8 cellular contexts compared by ENCODE assay signal in the genomic region with DNA sequence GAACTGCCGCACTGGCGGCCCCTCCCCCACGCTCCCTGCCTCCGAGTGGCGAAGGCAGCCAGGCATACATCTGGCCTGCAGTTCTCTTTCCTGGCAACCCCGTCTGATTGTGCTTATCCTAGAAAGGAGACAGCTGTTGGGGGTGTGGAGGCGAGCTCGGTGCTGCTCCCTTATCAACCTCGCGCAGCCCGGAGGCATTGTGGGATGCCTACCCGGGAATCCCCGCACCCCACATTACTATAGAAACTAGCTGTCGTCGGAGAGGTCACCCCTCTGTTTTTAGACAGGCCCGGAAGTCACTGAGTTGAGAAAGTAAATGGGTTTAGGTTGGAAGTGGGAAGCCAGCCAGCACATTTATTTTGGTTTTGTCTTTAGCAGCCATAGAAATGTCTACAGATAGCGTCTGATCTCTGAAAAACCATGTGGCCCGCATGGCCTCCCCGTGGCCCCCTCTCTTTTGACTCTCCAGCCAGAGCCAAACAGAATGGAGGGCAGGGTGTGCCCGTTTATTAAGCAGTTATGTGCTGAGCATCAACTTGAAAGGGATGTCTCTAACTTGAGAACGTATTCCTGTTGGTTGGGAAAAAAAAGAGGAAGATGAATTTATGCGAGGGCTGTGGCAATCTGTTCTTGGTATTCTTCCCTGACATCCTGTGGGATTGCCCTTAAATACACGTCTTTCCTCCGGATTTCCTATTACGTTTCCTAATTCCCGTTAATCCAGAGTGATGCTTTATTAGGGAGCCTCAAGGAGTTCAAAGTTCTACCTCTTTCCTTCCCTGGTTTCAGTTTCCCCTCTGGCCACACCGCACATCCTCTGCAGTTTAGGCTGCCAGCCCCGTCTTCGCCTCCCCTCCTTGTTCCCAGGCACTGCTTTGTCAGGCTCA.
DNase-seq lines count a peak whose midpoint lies in the region; ATAC-seq and TF ChIP-seq lines count a peak whose summit lies in the region.

No MANE protein-coding gene starts in this region.

- peaks cover 31% of the 10 kb centered on the region for H3K27me3 ChIP-seq in effector memory CD4-positive, alpha-beta T cell (replicated peaks; ENCODE audit: control insufficient read depth, insufficient read depth, low read length, poor library complexity, severe bottlenecking)

- no peaks in the 10 kb centered on the region for H3K9me3 ChIP-seq in effector memory CD4-positive, alpha-beta T cell (ENCODE audit: control insufficient read depth, low read length)

- H3K4me3 Mint-ChIP-seq in activated naive CD8-positive, alpha-beta T cell, result peak overlapping the region; percentile 35

- no peak for TF ChIP-seq CTCF in AG09309 (IDR thresholded peaks at IDR 0.05; ENCODE audit: control insufficient read depth, insufficient read depth, low read depth, low read length, missing control alignments)

- H3K9me3 Mint-ChIP-seq in activated naive CD8-positive, alpha-beta T cell (ENCODE audit: low read depth), result no peaks in the 10 kb centered on the region

- H3K4me1 Mint-ChIP-seq in activated naive CD8-positive, alpha-beta T cell (ENCODE audit: low read depth), result peaks cover 35% of the 10 kb centered on the region

- H3K36me3 Mint-ChIP-seq in activated naive CD8-positive, alpha-beta T cell, result peaks cover 4% of the 10 kb centered on the region

- DNase-seq in AG09309 (ENCODE audit: low read depth), result no peak
- DNase-seq in HCEC 1CT, result peak; percentile 80
- peak; percentile 62 for DNase-seq in hepatic stellate cell (ENCODE audit: low spot score)
- DNase-seq in substantia nigra (lab: John Stamatoyannopoulos, UW), result peak in 43 of 49 donors; percentile 11 to 83 (median 64)
- no peak for DNase-seq in NCI-H1048 (lab: John Stamatoyannopoulos, UW)
- no peak for DNase-seq in effector memory CD4-positive, alpha-beta T cell

- H3K4me3 ChIP-seq in AG09309 (ENCODE audit: control insufficient read depth, low read depth, low read length), result peak overlapping the region; percentile 91
- H3K4me3 ChIP-seq in effector memory CD4-positive, alpha-beta T cell (ENCODE audit: insufficient read depth, low read depth, low read length, poor library complexity, severe bottlenecking), result no peak overlapping the region

- H3K4me1 ChIP-seq in effector memory CD4-positive, alpha-beta T cell (ENCODE audit: control insufficient read depth, insufficient read depth, low read length, poor library complexity, severe bottlenecking), result peaks cover 3% of the 10 kb centered on the region

- H3K27ac Mint-ChIP-seq in activated naive CD8-positive, alpha-beta T cell, result no peak overlapping the region

- no peaks in the 10 kb centered on the region for H3K36me3 ChIP-seq in effector memory CD4-positive, alpha-beta T cell (ENCODE audit: control insufficient read depth, insufficient read depth, low read length)

- ATAC-seq in HG03565 (IDR thresholded peaks at IDR 0.05; ENCODE audit: unreplicated experiment), result no peak

- H3K27ac ChIP-seq in substantia nigra (ENCODE audit: low read depth, low read length, poor library complexity, severe bottlenecking), result no peak overlapping the region
- no peak overlapping the region for H3K27ac ChIP-seq in effector memory CD4-positive, alpha-beta T cell (ENCODE audit: insufficient read depth, low read length, poor library complexity, severe bottlenecking)

- peaks cover 46% of the 10 kb centered on the region for H3K27me3 Mint-ChIP-seq in activated naive CD8-positive, alpha-beta T cell

Comparison
In these comparisons a context has a peak if more than half of its experiments do, and no peak if none do; other contexts are left out.
1. DNase-seq: peak in HCEC 1CT (single experiment), hepatic stellate cell (single experiment) and substantia nigra (43 of 49); none in AG09309 (single experiment), NCI-H1048 (single experiment) and effector memory CD4-positive, alpha-beta T cell (0 of 3).